In genomic region chr12:16626991-16627390, GRCh38 we compare ENCODE assay signal across 1 cellular context.
TF ChIP-seq lines count a peak whose summit lies in the region.

No MANE protein-coding gene starts in this region.

TF ChIP-seq in GM12878, 131 proteins besides CTCF, POLR2A, EP300 and RAD21 (continued from another document):
- TF ChIP-seq ZBTB4 (CRISPR knock-in tag; IDR thresholded peaks at IDR 0.05): no peak
- TF ChIP-seq NR2F1 (conservative IDR thresholded peaks at IDR 0.05): peak; percentile 82
- TF ChIP-seq MTA2 (IDR thresholded peaks at IDR 0.05; ENCODE audit: low read depth): peak; percentile 86
- TF ChIP-seq DPF2 (IDR thresholded peaks at IDR 0.05): no peak
- peak; percentile 34 for TF ChIP-seq SKIL (IDR thresholded peaks at IDR 0.05; ENCODE audit: low read depth, poor library complexity, severe bottlenecking)
- TF ChIP-seq SRF (IDR thresholded peaks at IDR 0.05; ENCODE audit: low read depth in 2 of 2, low read length in 2 of 2): no peak
- 0 out of 2 replicates have a peak, but pooled peaks have one; percentile 18 for TF ChIP-seq PAX5 (IDR thresholded peaks at IDR 0.05; ENCODE audit: borderline replicate concordance, low read depth, low read length)
